In the genomic region with DNA sequence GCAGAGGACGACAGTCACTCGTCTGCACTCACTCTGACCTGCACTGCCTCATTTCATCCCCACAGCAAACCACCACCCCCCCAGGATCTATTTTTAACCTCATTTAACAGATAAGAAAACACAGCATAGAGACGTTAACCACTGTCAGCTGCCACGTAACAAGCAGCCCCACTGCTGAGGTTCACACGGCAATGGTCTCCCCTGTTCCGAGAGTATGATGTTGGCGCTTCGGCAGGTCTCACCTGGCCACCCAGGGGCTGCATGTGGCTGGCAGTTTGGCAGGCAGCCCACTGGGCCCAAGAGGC, we compare ENCODE assay signal across 27 cellular contexts.
"Had no signal": no experiment of that assay in that cellular context is flagged by ENCODE, and none has a peak within 500 bp of the region (broad histone marks: within the 10 kb centered on the region; RNA-seq: fewer than 3 reads in every experiment).

No MANE protein-coding gene starts in this region.

- H3K4me3 ChIP-seq: cardiac muscle cell, SK-N-MC had no signal

- H3K27me3 ChIP-seq: brain microvascular endothelial cell had no signal

- H3K36me3 ChIP-seq: cardiac muscle cell had no signal

- H3K27ac Mint-ChIP-seq: activated CD4-positive, alpha-beta memory T cell treated with anti-CD3 and anti-CD28 coated beads, Interleukin-2, amount 10 ng/mL, durations not matched to agents 7 days and 5 days; activated CD4-positive, alpha-beta T cell treated with anti-CD3 and anti-CD28 coated beads for 36 hours; activated naive CD4-positive, alpha-beta T cell treated with anti-CD3 and anti-CD28 coated beads for 36 hours; activated naive CD8-positive, alpha-beta T cell treated with anti-CD3 and anti-CD28 coated beads for 36 hours; activated T-helper 17 cell treated with anti-CD3 and anti-CD28 coated beads, Interleukin-2, amount 50 U/mL, for 72 hours; T-cell had no signal

- H3K27ac ChIP-seq: brain microvascular endothelial cell, cardiac muscle cell, SK-N-MC, VCaP had no signal

- ATAC-seq: activated CD4-positive, alpha-beta T cell treated with anti-CD3 and anti-CD28 coated beads for 36 hours; activated T-helper 17 cell treated with anti-CD3 and anti-CD28 coated beads, Interleukin-2, amount 50 U/mL, for 72 hours; PC-3; T-cell had no signal

- H3K4me1 Mint-ChIP-seq: activated CD4-positive, alpha-beta memory T cell treated with anti-CD3 and anti-CD28 coated beads, Interleukin-2, amount 10 ng/mL, durations not matched to agents 7 days and 5 days; activated CD4-positive, alpha-beta T cell treated with anti-CD3 and anti-CD28 coated beads for 36 hours; activated naive CD8-positive, alpha-beta T cell treated with anti-CD3 and anti-CD28 coated beads for 36 hours; T-cell had no signal

- H3K4me3 Mint-ChIP-seq: activated CD4-positive, alpha-beta memory T cell treated with anti-CD3 and anti-CD28 coated beads, Interleukin-2, amount 10 ng/mL, durations not matched to agents 7 days and 5 days; activated CD4-positive, alpha-beta T cell treated with anti-CD3 and anti-CD28 coated beads for 36 hours; activated naive CD4-positive, alpha-beta T cell treated with anti-CD3 and anti-CD28 coated beads for 36 hours; activated naive CD8-positive, alpha-beta T cell treated with anti-CD3 and anti-CD28 coated beads for 36 hours; activated T-helper 17 cell treated with anti-CD3 and anti-CD28 coated beads, Interleukin-2, amount 50 U/mL, for 72 hours; T-cell had no signal

- H3K36me3 Mint-ChIP-seq: activated naive CD8-positive, alpha-beta T cell treated with anti-CD3 and anti-CD28 coated beads for 36 hours; T-cell had no signal

- H3K27me3 Mint-ChIP-seq: activated CD4-positive, alpha-beta memory T cell treated with anti-CD3 and anti-CD28 coated beads, Interleukin-2, amount 10 ng/mL, durations not matched to agents 7 days and 5 days; activated CD4-positive, alpha-beta T cell treated with anti-CD3 and anti-CD28 coated beads for 36 hours; activated naive CD8-positive, alpha-beta T cell treated with anti-CD3 and anti-CD28 coated beads for 36 hours; T-cell had no signal

- DNase-seq: activated CD4-positive, alpha-beta memory T cell treated with anti-CD3 and anti-CD28 coated beads, Interleukin-2, amount 10 ng/mL, durations not matched to agents 7 days and 5 days; activated CD4-positive, alpha-beta T cell treated with anti-CD3 and anti-CD28 coated beads for 36 hours; activated CD4-positive, alpha-beta T cell treated with anti-CD3 and anti-CD28 coated beads, Interleukin-2, amount 50 U/mL, for 1 hour; activated CD4-positive, CD25-positive, alpha-beta regulatory T cell; activated gamma-delta T cell; activated naive CD4-positive, alpha-beta T cell treated with anti-CD3 and anti-CD28 coated beads for 36 hours; activated naive CD8-positive, alpha-beta T cell treated with anti-CD3 and anti-CD28 coated beads for 36 hours; activated T-cell treated with anti-CD3 and anti-CD28 coated beads for 4 hours; activated T-cell treated with anti-CD3 and anti-CD28 coated beads, Interleukin-2, amount 50 U/mL, for 48 hours; brain microvascular endothelial cell; Karpas-422; MM.1S; NCI-H1105; NCI-H1436 treated with DMSO at 0.1 percent for 48 hours; NCI-H187; NCI-H2081 treated with DMSO at 0.1 percent for 48 hours; NCI-H446; NCI-H524; PC-3; SIG-M5; T-cell; T-helper 2 cell; T1000 had no signal

- H3K9me3 Mint-ChIP-seq: activated naive CD4-positive, alpha-beta T cell treated with anti-CD3 and anti-CD28 coated beads for 36 hours; activated T-helper 17 cell treated with anti-CD3 and anti-CD28 coated beads, Interleukin-2, amount 50 U/mL, for 72 hours had no signal
